ENCODE assay signal across 3 cellular contexts in the genomic region with DNA sequence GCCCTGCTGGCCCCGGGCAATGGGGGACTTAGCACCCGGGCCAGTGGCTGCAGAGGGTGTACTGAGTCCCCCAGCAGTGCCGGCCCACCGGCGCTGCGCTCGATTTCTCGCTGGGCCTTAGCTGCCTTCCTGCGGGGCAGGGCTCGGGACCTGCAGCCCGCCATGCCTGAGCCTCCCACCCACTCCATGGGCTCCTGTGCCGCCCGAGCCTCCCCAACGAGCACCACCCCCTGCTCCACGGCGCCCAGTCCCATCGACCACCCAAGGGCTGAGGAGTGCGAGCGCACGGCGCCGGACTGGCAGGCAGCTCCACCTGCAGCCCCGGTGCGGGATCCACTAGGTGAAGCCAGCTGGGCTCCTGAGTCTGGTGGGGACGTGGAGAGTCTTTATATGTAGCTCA. TPM values are rescaled to one million over a fixed set of nuclear protein-coding genes. Genes with fewer than 3 reads are reported as not detected.
DNase-seq lines count a peak whose midpoint lies in the region; ATAC-seq lines count a peak whose summit lies in the region.
"Not testable (repeated sequence)": the region's sequence is repeated elsewhere in the genome, so short reads cannot be mapped to it uniquely, and the experiment has no call there.

No MANE protein-coding gene starts in this region.

- ATAC-seq in activated CD8-positive, alpha-beta memory T cell treated with anti-CD3 and anti-CD28 coated beads, Interleukin-2, amount 10 ng/mL, durations not matched to agents 7 days and 5 days; activated naive CD8-positive, alpha-beta T cell treated with anti-CD3 and anti-CD28 coated beads, Interleukin-2, amount 10 ng/mL, durations not matched to agents 7 days and 5 days (ENCODE audit: low read depth): not testable (repeated sequence)

- not testable (repeated sequence) for H3K4me3 Mint-ChIP-seq in activated CD8-positive, alpha-beta memory T cell treated with anti-CD3 and anti-CD28 coated beads, Interleukin-2, amount 10 ng/mL, durations not matched to agents 7 days and 5 days; activated naive CD8-positive, alpha-beta T cell treated with anti-CD3 and anti-CD28 coated beads, Interleukin-2, amount 10 ng/mL, durations not matched to agents 7 days and 5 days

- H3K27me3 Mint-ChIP-seq in activated CD8-positive, alpha-beta memory T cell treated with anti-CD3 and anti-CD28 coated beads, Interleukin-2, amount 10 ng/mL, durations not matched to agents 7 days and 5 days; activated naive CD8-positive, alpha-beta T cell treated with anti-CD3 and anti-CD28 coated beads, Interleukin-2, amount 10 ng/mL, durations not matched to agents 7 days and 5 days: not testable (repeated sequence)

- CTCF ChIA-PET in activated CD8-positive, alpha-beta memory T cell treated with anti-CD3 and anti-CD28 coated beads, Interleukin-2, amount 10 ng/mL, durations not matched to agents 7 days and 5 days (lab: Charles Lee) = not testable (repeated sequence)

- not testable (repeated sequence) for DNase-seq in activated CD8-positive, alpha-beta memory T cell treated with anti-CD3 and anti-CD28 coated beads, Interleukin-2, amount 10 ng/mL, durations not matched to agents 7 days and 5 days; activated naive CD8-positive, alpha-beta T cell treated with anti-CD3 and anti-CD28 coated beads, Interleukin-2, amount 10 ng/mL, durations not matched to agents 7 days and 5 days

- peaks cover 14% of the 10 kb centered on the region for H3K4me1 Mint-ChIP-seq in activated CD8-positive, alpha-beta memory T cell treated with anti-CD3 and anti-CD28 coated beads, Interleukin-2, amount 10 ng/mL, durations not matched to agents 7 days and 5 days
- peaks cover 13% of the 10 kb centered on the region for H3K4me1 Mint-ChIP-seq in activated naive CD8-positive, alpha-beta T cell treated with anti-CD3 and anti-CD28 coated beads, Interleukin-2, amount 10 ng/mL, durations not matched to agents 7 days and 5 days

- not testable (repeated sequence) for H3K9me3 ChIP-seq in KOPT-K1 (ENCODE audit: insufficient read depth, low read length, poor library complexity, severe bottlenecking)

- H3K36me3 ChIP-seq in KOPT-K1 (ENCODE audit: insufficient read depth, low read length) = not testable (repeated sequence)

- peak overlapping the region; percentile 42 for H3K27ac ChIP-seq in KOPT-K1 (ENCODE audit: low read depth, low read length, poor library complexity, severe bottlenecking)

- H3K36me3 Mint-ChIP-seq in activated CD8-positive, alpha-beta memory T cell treated with anti-CD3 and anti-CD28 coated beads, Interleukin-2, amount 10 ng/mL, durations not matched to agents 7 days and 5 days; activated naive CD8-positive, alpha-beta T cell treated with anti-CD3 and anti-CD28 coated beads, Interleukin-2, amount 10 ng/mL, durations not matched to agents 7 days and 5 days: not testable (repeated sequence)

- POLR2A ChIA-PET in activated naive CD8-positive, alpha-beta T cell treated with anti-CD3 and anti-CD28 coated beads, Interleukin-2, amount 10 ng/mL, durations not matched to agents 7 days and 5 days (lab: Charles Lee) = interaction anchor here (1.0 to 1.3 kb wide), 5 partner anchors 19 to 123 kb away, joined by 3 to 12 read pairs (median 7); a partner anchor contains a TSS

- not testable (repeated sequence) for H3K9me3 Mint-ChIP-seq in activated CD8-positive, alpha-beta memory T cell treated with anti-CD3 and anti-CD28 coated beads, Interleukin-2, amount 10 ng/mL, durations not matched to agents 7 days and 5 days (ENCODE audit: low read depth); activated naive CD8-positive, alpha-beta T cell treated with anti-CD3 and anti-CD28 coated beads, Interleukin-2, amount 10 ng/mL, durations not matched to agents 7 days and 5 days

- peak overlapping the region; percentile 83 for H3K27ac Mint-ChIP-seq in activated CD8-positive, alpha-beta memory T cell treated with anti-CD3 and anti-CD28 coated beads, Interleukin-2, amount 10 ng/mL, durations not matched to agents 7 days and 5 days
- H3K27ac Mint-ChIP-seq in activated naive CD8-positive, alpha-beta T cell treated with anti-CD3 and anti-CD28 coated beads, Interleukin-2, amount 10 ng/mL, durations not matched to agents 7 days and 5 days = peak overlapping the region; percentile 94

RNA-seq across cellular contexts. Expression of a gene that starts 20.3 kb away (rescaled TPM):
- 10 to 100 TPM; 34.0 to 41.4 TPM for total RNA-seq in activated CD8-positive, alpha-beta memory T cell treated with anti-CD3 and anti-CD28 coated beads, Interleukin-2, amount 10 ng/mL, durations not matched to agents 7 days and 5 days
- total RNA-seq in activated naive CD8-positive, alpha-beta T cell treated with anti-CD3 and anti-CD28 coated beads, Interleukin-2, amount 10 ng/mL, durations not matched to agents 7 days and 5 days = 10 to 100 TPM; 24.4 to 28.3 TPM

RNA-seq across cellular contexts. Expression of a gene that starts 32.5 kb away (rescaled TPM):
- total RNA-seq in activated CD8-positive, alpha-beta memory T cell treated with anti-CD3 and anti-CD28 coated beads, Interleukin-2, amount 10 ng/mL, durations not matched to agents 7 days and 5 days = 100 to 1,000 TPM; 214 to 312 TPM
- 100 to 1,000 TPM; 233 to 247 TPM for total RNA-seq in activated naive CD8-positive, alpha-beta T cell treated with anti-CD3 and anti-CD28 coated beads, Interleukin-2, amount 10 ng/mL, durations not matched to agents 7 days and 5 days
